23 cellular contexts compared by ENCODE assay signal in genomic region chr2:85425588-85425987, GRCh38. TPM values are rescaled to one million over a fixed set of nuclear protein-coding genes. Genes with fewer than 3 reads are reported as not detected.
A peak's percentile ranks its signal among the peaks of the same experiment; 100 is the strongest.
DNase-seq lines count a peak whose midpoint lies in the region; ATAC-seq, FAIRE-seq and TF ChIP-seq lines count a peak whose summit lies in the region.
"Had no signal": no experiment of that assay in that cellular context is flagged by ENCODE, and none has a peak within 500 bp of the region (broad histone marks: within the 10 kb centered on the region; RNA-seq: fewer than 3 reads in every experiment).

No MANE protein-coding gene starts in this region.

- H3K4me1 ChIP-seq in Caco-2, result peaks cover 22% of the 10 kb centered on the region
- H3K4me1 ChIP-seq in pancreas, result peaks cover 35 to 44% (median 38%) of the 10 kb centered on the region in 3 donors

- POLR2A ChIA-PET in Caco-2 (lab: Charles Lee), result no interaction called here
- POLR2A ChIA-PET in RWPE1 (lab: Yijun Ruan, JAX; ENCODE audit: low non-redundant PET), result no interaction called here

- no peak overlapping the region for H3K4me3 Mint-ChIP-seq in Caco-2 (ENCODE audit: unreplicated experiment)
- no peak overlapping the region for H3K4me3 Mint-ChIP-seq in CD14-positive monocyte
- H3K4me3 Mint-ChIP-seq: CD4-positive, alpha-beta T cell; IgD-negative memory B cell had no signal

- FAIRE-seq in pancreas (lab: Jason Lieb, UNC), result no peak
- FAIRE-seq: GM12878, GM19239 had no signal

- H3K4me1 Mint-ChIP-seq in Caco-2 (ENCODE audit: low read depth, unreplicated experiment) (peaks cover 27% of the 10 kb centered on the region), CD14-positive monocyte (peaks cover 50% of the 10 kb centered on the region)

- H3K27me3 ChIP-seq in Caco-2 (replicated peaks; ENCODE audit: control insufficient read depth, insufficient read depth, low read length) (no peaks in the 10 kb centered on the region), pancreas (no peaks in the 10 kb centered on the region)
- H3K27me3 ChIP-seq: BE2C had no signal

- H3K27ac ChIP-seq in RWPE1 (0 out of 2 replicates have a peak overlapping the region, but pooled peaks have one; percentile 9), pancreas (peak overlapping the region; percentile 18 to 49 (median 32))
- H3K27ac ChIP-seq: GM23248 had no signal

- no peaks in the 10 kb centered on the region for H3K36me3 ChIP-seq in Caco-2 (ENCODE audit: control insufficient read depth, insufficient read depth, low read length)
- no peaks in the 10 kb centered on the region for H3K36me3 ChIP-seq in pancreas
- H3K36me3 ChIP-seq: BE2C, HAP-1 had no signal

- no peaks in the 10 kb centered on the region for H3K9me3 ChIP-seq in Caco-2
- no peaks in the 10 kb centered on the region for H3K9me3 ChIP-seq in pancreas
- H3K9me3 ChIP-seq: BE2C, HAP-1 had no signal

- H3K36me3 Mint-ChIP-seq in Caco-2 (ENCODE audit: insufficient read depth, unreplicated experiment), result peaks cover 5% of the 10 kb centered on the region
- peaks cover 1 to 4% of the 10 kb centered on the region in 2 donors for H3K36me3 Mint-ChIP-seq in CD14-positive monocyte
- H3K36me3 Mint-ChIP-seq: IgD-negative memory B cell had no signal

- intact Hi-C loops in Caco-2 (cut with micrococcal nuclease; ENCODE audit: unreplicated experiment), result no loop called here
- intact Hi-C loops in pancreas (cut with DNase I), result loop anchor here in 1 of 3 donors (10.0 kb wide), 1 partner anchor 129 kb away; no protein-coding TSS in a partner anchor
- intact Hi-C loops in CD14-positive monocyte (cut with micrococcal nuclease), result no loop called here

- H3K4me3 ChIP-seq in Caco-2 (ENCODE audit: low read depth, low read length) (no peak overlapping the region), pancreas (no peak overlapping the region)
- H3K4me3 ChIP-seq: GM12878, GM23248, HAP-1 had no signal

- CTCF ChIA-PET in Caco-2 (lab: Charles Lee), result no interaction called here
- CTCF ChIA-PET in RWPE1 (lab: Yijun Ruan, JAX), result no interaction called here

- ATAC-seq in left lobe of liver (peak; percentile 68), pancreas (peak in 1 of 4 donors; percentile 24), omental fat pad (ENCODE audit: low FRiP score) (no peak)
- ATAC-seq: GM12878 had no signal

- 23 to 26% methylated on average over 3 of the region's 3 CpGs for WGBS in pancreas, 2 donors

- H3K9me3 Mint-ChIP-seq in Caco-2 (ENCODE audit: unreplicated experiment), result no peaks in the 10 kb centered on the region
- peaks cover 0 to 1% (median 0%) of the 10 kb centered on the region in 7 donors for H3K9me3 Mint-ChIP-seq in CD14-positive monocyte
- H3K9me3 Mint-ChIP-seq: CD4-positive, alpha-beta T cell; IgD-negative memory B cell had no signal

- no peak for DNase-seq in Caco-2
- no peak for DNase-seq in RWPE1 (ENCODE audit: low spot score)
- peak; percentile 94 for DNase-seq in left lobe of liver (ENCODE audit: low spot score)
- peak in 4 of 6 donors; percentile 64 to 79 (median 73) for DNase-seq in pancreas
- DNase-seq in CD14-positive monocyte (ENCODE audit: low spot score), result no peak
- DNase-seq in HT-29 (ENCODE audit: low spot score), result no peak
- DNase-seq in NCI-H146 treated with DMSO at 0.1 percent for 48 hours (lab: John Stamatoyannopoulos, UW; ENCODE audit: unreplicated experiment), result no peak
- no peak for DNase-seq in omental fat pad (ENCODE audit: low spot score)
- DNase-seq: ACHN; BE2C; C1 segment of cervical spinal cord; CD4-positive, alpha-beta T cell; DND-41; EL; GM23248; Karpas-422; KBM-7 had no signal

- H3K27me3 Mint-ChIP-seq in Caco-2 (ENCODE audit: insufficient read depth, unreplicated experiment) (no peaks in the 10 kb centered on the region), CD14-positive monocyte (ENCODE audit: low read depth in 3 of 3) (peaks cover 0 to 3% (median 0%) of the 10 kb centered on the region in 3 donors)
- H3K27me3 Mint-ChIP-seq: CD4-positive, alpha-beta T cell; IgD-negative memory B cell had no signal

- no TSS peak for BruUV-seq in Caco-2 (replicated peaks; lab: Mats Ljungman, UMichigan)

- H3K27ac Mint-ChIP-seq in Caco-2 (ENCODE audit: unreplicated experiment) (peak overlapping the region; percentile 16), CD14-positive monocyte (peak overlapping the region in 1 of 7 donors; percentile 38)
- H3K27ac Mint-ChIP-seq: CD4-positive, alpha-beta T cell had no signal

- TF ChIP-seq CTCF in Caco-2 (IDR thresholded peaks at IDR 0.05; ENCODE audit: insufficient read depth in 1 of 2, low read depth in 1 of 2, low read length in 1 of 2, severe bottlenecking in 1 of 2, unreplicated experiment in 1 of 2) (no peak), RWPE1 (conservative IDR thresholded peaks at IDR 0.05; ENCODE audit: low read depth) (no peak), pancreas (IDR thresholded peaks at IDR 0.05) (no peak), CD14-positive monocyte (IDR thresholded peaks at IDR 0.05) (no peak), omental fat pad (IDR thresholded peaks at IDR 0.05) (no peak)

RNA-seq across cellular contexts. Expression of gene SH2D6, which starts 7.1 kb away (rescaled TPM):
- 0.51 and 0.88 TPM in 2 replicates for total RNA-seq in Caco-2 (2022)
- 3.1 TPM for total RNA-seq in left lobe of liver
- 1 to 10 TPM in 5 of 6 donors, under 1 TPM in 1; 0.70 to 9.7 (median 2.8) TPM for total RNA-seq in pancreas
- 10 to 100 TPM; 21.3 to 28.1 TPM for polyA plus RNA-seq in pancreas
- polyA plus RNA-seq in CD14-positive monocyte, result not detected
- total RNA-seq in HT-29 (2014; rRNA removed; shearing (Covaris generic)), result 0.08 and 0.21 TPM in 2 replicates
- total RNA-seq in omental fat pad, result not detected
- total RNA-seq: G401, GM23248, H4 had no signal
- polyA plus RNA-seq: IgD-negative memory B cell had no signal

RNA-seq across cellular contexts. Expression of gene CAPG, which starts 15.4 kb away (rescaled TPM):
- total RNA-seq in Caco-2 (2022), result 6.2 and 10.0 TPM in 2 replicates
- total RNA-seq in left lobe of liver, result 5.0 TPM
- total RNA-seq in pancreas, result 100 to 1,000 TPM in 1 of 6 donors, 10 to 100 TPM in 5; 10.9 to 111 (median 29.0) TPM
- polyA plus RNA-seq in pancreas, result 10 to 100 TPM; 37.6 to 41.3 TPM
- polyA plus RNA-seq in CD14-positive monocyte, result 100 to 1,000 TPM; 631 to 847 TPM
- total RNA-seq in HT-29 (2014; rRNA removed; shearing (Covaris generic)), result 460 and 472 TPM in 2 replicates
- total RNA-seq in omental fat pad, result 100 to 1,000 TPM in 2 of 4 donors, 10 to 100 TPM in 2; 32.3 to 190 (median 99.5) TPM

Comparison
In these comparisons a context has a peak if more than half of its experiments do, and no peak if none do; other contexts are left out.
1. DNase-seq: peak in left lobe of liver (single experiment) and pancreas (4 of 6); none in Caco-2 (0 of 2), RWPE1 (single experiment), CD14-positive monocyte (single experiment), HT-29 (single experiment), NCI-H146 treated with DMSO at 0.1 percent for 48 hours (single experiment) and omental fat pad (single experiment).